Comparison of ENCODE assay signal across 8 cellular contexts in genomic region chr1:228445867-228446584, GRCh38. TPM values are rescaled to one million over a fixed set of nuclear protein-coding genes. Genes with fewer than 3 reads are reported as not detected.
DNase-seq lines count a peak whose midpoint lies in the region; ATAC-seq, FAIRE-seq and TF ChIP-seq lines count a peak whose summit lies in the region.

No MANE protein-coding gene starts in this region.

- H3K9me3 ChIP-seq in Panc1 (ENCODE audit: control insufficient read depth, insufficient read depth, low read depth, low read length) (no peaks in the 10 kb centered on the region), liver (ENCODE audit: control insufficient read depth in 4 of 4, low read length in 3 of 4) (no peaks in the 10 kb centered on the region)

- TF ChIP-seq CTCF in Panc1 (IDR thresholded peaks at IDR 0.05) (no peak), coronary artery (IDR thresholded peaks at IDR 0.05) (no peak), liver (IDR thresholded peaks at IDR 0.05; ENCODE audit: low read depth, low read length, missing input control) (no peak), D721Med (IDR thresholded peaks at IDR 0.05; ENCODE audit: insufficient read depth, missing control alignments) (no peak)

- H3K27me3 ChIP-seq in Panc1 (ENCODE audit: control insufficient read depth, insufficient read depth, low read length) (peaks cover 3% of the 10 kb centered on the region; the same call in 1 of the 2 replicates), liver (ENCODE audit: control insufficient read depth in 4 of 4, insufficient read depth in 4 of 4, low read length in 3 of 4) (peaks cover 0 to 18% (median 3%) of the 10 kb centered on the region in 4 donors)

- no peak overlapping the region for H3K9ac ChIP-seq in liver (ENCODE audit: low read depth in 1 of 2, low read length in 2 of 2)

- CTCF ChIA-PET in Panc1 (lab: Charles Lee) = no interaction called here

- H3K4me1 ChIP-seq in Panc1 (ENCODE audit: control insufficient read depth, insufficient read depth, low read length) (peaks cover 3% of the 10 kb centered on the region; the same call in 1 of the 2 replicates), liver (ENCODE audit: control insufficient read depth in 4 of 4, insufficient read depth in 4 of 4, low read length in 3 of 4) (peaks cover 2 to 10% (median 7%) of the 10 kb centered on the region in 4 donors)

- in situ Hi-C loops in Panc1 (cut with HindIII; ENCODE audit: low pct_unique_long_range_greater_than_20kb, low sequenced_read_pairs) = no loop called here

- ATAC-seq in Panc1 = peak; percentile 79
- no peak for ATAC-seq in HG03135 (IDR thresholded peaks at IDR 0.05; ENCODE audit: unreplicated experiment)

- H3K27ac ChIP-seq in Panc1 (ENCODE audit: low read length) = no peak overlapping the region
- no peak overlapping the region for H3K27ac ChIP-seq in coronary artery
- no peak overlapping the region for H3K27ac ChIP-seq in liver (ENCODE audit: low read depth in 1 of 2, low read length in 2 of 2)

- TF ChIP-seq RAD21 in liver (IDR thresholded peaks at IDR 0.05) = no peak

- FAIRE-seq in D721Med (lab: Jason Lieb, UNC) = no peak

- peak overlapping the region; percentile 34 to 57 for H3K4me3 ChIP-seq in Panc1 (ENCODE audit: low read depth in 2 of 2, low read length in 2 of 2)
- peak overlapping the region; percentile 60 for H3K4me3 ChIP-seq in coronary artery
- peak overlapping the region in 2 of 3 donors; percentile 6 to 18 for H3K4me3 ChIP-seq in liver (ENCODE audit: low read depth in 1 of 3, low read length in 3 of 3)

- WGBS in liver = 8% methylated on average over 50 of the region's 50 CpGs

- DNase-seq in AG08396 (ENCODE audit: low spot score) (peak; percentile 70), GM19238 (ENCODE audit: insufficient read length, low spot score) (peak; percentile 25), Panc1 (ENCODE audit: low read depth, low spot score) (no peak), coronary artery (ENCODE audit: low spot score) (no peak), D721Med (ENCODE audit: insufficient read length, low spot score) (no peak)
- DNase-seq in stimulated activated CD8-positive, alpha-beta memory T cell treated with anti-CD3 and anti-CD28 coated beads, Interleukin-7, amount 100 ng/mL, for 48 hours (ENCODE audit: extremely low read depth in 1 of 2, low read depth in 1 of 2) = peak; percentile 8 to 17

- POLR2A ChIA-PET in Panc1 (lab: Charles Lee) = no interaction called here

- BruUV-seq in Panc1 (replicated peaks; lab: Mats Ljungman, UMichigan) = no TSS peak

- no peaks in the 10 kb centered on the region for H3K36me3 ChIP-seq in Panc1 (ENCODE audit: control insufficient read depth, insufficient read depth, low read length)
- H3K36me3 ChIP-seq in liver (ENCODE audit: control insufficient read depth in 4 of 4, insufficient read depth in 3 of 4, low read depth in 1 of 4, low read length in 3 of 4) = no peaks in the 10 kb centered on the region

- intact Hi-C loops in Panc1 (cut with micrococcal nuclease; ENCODE audit: unreplicated experiment) = no loop called here

TF ChIP-seq in liver, 16 proteins besides CTCF, POLR2A, EP300 and RAD21:
- no peak for TF ChIP-seq FOXA2 (IDR thresholded peaks at IDR 0.05)
- TF ChIP-seq NR2F2 (IDR thresholded peaks at IDR 0.05) = peak; percentile 26

RNA-seq across cellular contexts. Expression of gene TRIM17, which starts 29.4 kb away (rescaled TPM):
- total RNA-seq in Panc1 (2021; ENCODE audit: unreplicated experiment) (1.2 TPM), liver (under 1 TPM in 1 of 2 donors, not detected in 1; 0.08 TPM)
- 1.0 TPM for polyA plus RNA-seq in Panc1 (2012; ENCODE audit: insufficient read length)
- under 1 TPM in 1 of 2 donors, not detected in 1; 0.49 TPM for polyA plus RNA-seq in liver

RNA-seq across cellular contexts. Expression of gene TRIM11, which starts 39.4 kb away (rescaled TPM):
- total RNA-seq in Panc1 (2021; ENCODE audit: unreplicated experiment) = 38.6 TPM
- polyA plus RNA-seq in Panc1 (2012; ENCODE audit: insufficient read length) = 32.3 TPM
- total RNA-seq in liver = 10 to 100 TPM in 1 of 2 donors, 1 to 10 TPM in 1; 8.9 to 15.8 TPM
- 1 to 10 TPM; 2.6 to 5.7 TPM for polyA plus RNA-seq in liver

RNA-seq across cellular contexts. Expression of gene RNF187, which starts 41.2 kb away (rescaled TPM):
- 143 TPM for total RNA-seq in Panc1 (2021; ENCODE audit: unreplicated experiment)
- polyA plus RNA-seq in Panc1 (2012; ENCODE audit: insufficient read length) = 261 TPM
- 10 to 100 TPM; 18.7 to 20.4 TPM for total RNA-seq in liver
- 10 to 100 TPM; 26.7 to 32.0 TPM for polyA plus RNA-seq in liver

Comparison
In these comparisons a context has a peak if more than half of its experiments do, and no peak if none do; other contexts are left out.
1. DNase-seq: peak in AG08396 (single experiment), GM19238 (single experiment) and stimulated activated CD8-positive, alpha-beta memory T cell treated with anti-CD3 and anti-CD28 coated beads, Interleukin-7, amount 100 ng/mL, for 48 hours (2 of 2); none in Panc1 (single experiment), coronary artery (single experiment) and D721Med (single experiment).
2. Peak in every context shown above with its lines, with median percentiles within 50 percentile points of each other: H3K4me3 ChIP-seq.